12 cellular contexts compared by ENCODE assay signal in genomic region chr10:3473271-3473670, GRCh38.
DNase-seq lines count a peak whose midpoint lies in the region; ATAC-seq and TF ChIP-seq lines count a peak whose summit lies in the region.
"Had no signal": no experiment of that assay in that cellular context is flagged by ENCODE, and none has a peak within 500 bp of the region (broad histone marks: within the 10 kb centered on the region; RNA-seq: fewer than 3 reads in every experiment).

No MANE protein-coding gene starts in this region.

- H3K56ac ChIP-seq in H9 (ENCODE audit: insufficient read length, low read depth, low read length), result no peak overlapping the region

- no peak overlapping the region for H2BK15ac ChIP-seq in H9 (ENCODE audit: low read depth, low read length)

- no peak overlapping the region for H3K23ac ChIP-seq in H9 (ENCODE audit: insufficient read length, low read depth, low read length)

- H3K18ac ChIP-seq in H9 (ENCODE audit: insufficient read length, low read depth, low read length), result no peak overlapping the region

- no peaks in the 10 kb centered on the region for H3K23me2 ChIP-seq in H9 (ENCODE audit: insufficient read length, low read depth, low read length, poor library complexity, severe bottlenecking)

- H4K8ac ChIP-seq in H9 (replicated peaks; ENCODE audit: insufficient read length, low read depth, low read length), result no peak overlapping the region

- no CpG with 5 or more reads among the region's 9 CpGs for WGBS in H9 (ENCODE audit: extremely low coverage, insufficient read length, low lambda C conversion rate)

- H2BK120ac ChIP-seq in H9 (ENCODE audit: low read depth, low read length, poor library complexity, severe bottlenecking), result no peak overlapping the region

- POLR2A ChIA-PET in CD8-positive, alpha-beta T cell (lab: Charles Lee), result interaction anchor here (0.9 kb wide), 1 partner anchor 312 kb away, joined by 3 read pairs; the partner anchor contains the start of gene KLF6

- no peak overlapping the region for H4K5ac ChIP-seq in H9 (ENCODE audit: insufficient read length, low read depth, low read length)

- intact Hi-C loops in CD8-positive, alpha-beta T cell (cut with DNase I, micrococcal nuclease), result no loop called here

- no peak overlapping the region for H3K9ac ChIP-seq in H9 (ENCODE audit: extremely low read depth, insufficient read length, low read length)

- H3K36me3 ChIP-seq in CD8-positive, alpha-beta T cell (ENCODE audit: insufficient read depth, low read length), result no peaks in the 10 kb centered on the region

- H3K4me1 ChIP-seq in CD8-positive, alpha-beta T cell (ENCODE audit: insufficient read depth, low read length), result peaks cover 10% of the 10 kb centered on the region
- no peaks in the 10 kb centered on the region; the same call in 1 of the 2 replicates for H3K4me1 ChIP-seq in H9 (ENCODE audit: insufficient read depth, low read length)

- H2AFZ ChIP-seq in H9 (ENCODE audit: low read length), result no peak overlapping the region

- no peaks in the 10 kb centered on the region for H3K79me1 ChIP-seq in H9 (ENCODE audit: insufficient read depth, low read depth, low read length, poor library complexity, severe bottlenecking)

- H3K14ac ChIP-seq in H9 (ENCODE audit: insufficient read depth, low read length), result no peak overlapping the region

- no peak overlapping the region for H3K4me2 ChIP-seq in H9 (ENCODE audit: insufficient read depth, insufficient read length, low read length)

- no peaks in the 10 kb centered on the region for H3K9me3 ChIP-seq in CD8-positive, alpha-beta T cell (ENCODE audit: low read length)
- no peaks in the 10 kb centered on the region for H3K9me3 ChIP-seq in H9 (ENCODE audit: control insufficient read depth, low read depth, low read length)

- no peaks in the 10 kb centered on the region for H4K20me1 ChIP-seq in H9 (ENCODE audit: control insufficient read depth, insufficient read depth, insufficient read length)

- H2BK20ac ChIP-seq in H9 (ENCODE audit: low read depth, low read length, poor library complexity, severe bottlenecking), result no peak overlapping the region

- ATAC-seq in CD8-positive, alpha-beta T cell, result peak; percentile 40
- no peak for ATAC-seq in HG03571 (IDR thresholded peaks at IDR 0.05; ENCODE audit: unreplicated experiment)

- CTCF ChIA-PET in CD8-positive, alpha-beta T cell (lab: Charles Lee), result no interaction called here

- no peak overlapping the region for H2BK12ac ChIP-seq in H9 (ENCODE audit: insufficient read length, low read depth, low read length)

- no peaks in the 10 kb centered on the region for H3K27me3 ChIP-seq in CD8-positive, alpha-beta T cell (ENCODE audit: insufficient read depth, low read length)
- no peaks in the 10 kb centered on the region for H3K27me3 ChIP-seq in H9 (ENCODE audit: insufficient read depth, low read length)

- no peak overlapping the region for H3T11ph ChIP-seq in H9 (ENCODE audit: low read length)

- no peaks in the 10 kb centered on the region for H3K9me3 Mint-ChIP-seq in CD8-positive, alpha-beta T cell
- peaks cover 0 to 2% of the 10 kb centered on the region in 2 experiments; a peak in 1 of 5 replicates for H3K9me3 Mint-ChIP-seq in H9
- H3K9me3 Mint-ChIP-seq: neural crest cell had no signal

- H3K4me1 Mint-ChIP-seq in CD8-positive, alpha-beta T cell (ENCODE audit: low read depth), result peaks cover 20% of the 10 kb centered on the region
- peaks cover 19 to 54% of the 10 kb centered on the region in 2 experiments for H3K4me1 Mint-ChIP-seq in H9

- no peak overlapping the region for H4K91ac ChIP-seq in H9 (ENCODE audit: insufficient read length, low read depth, low read length)

- no peak overlapping the region for H2AK5ac ChIP-seq in H9 (ENCODE audit: insufficient read length, low read length)

- no peak for TF ChIP-seq CTCF in CD8-positive, alpha-beta T cell (IDR thresholded peaks at IDR 0.05)
- TF ChIP-seq CTCF in VCaP (conservative IDR thresholded peaks at IDR 0.05) (no peak), H9 (conservative IDR thresholded peaks at IDR 0.05) (no peak)

- peak overlapping the region; percentile 80 for H3K4me3 Mint-ChIP-seq in CD8-positive, alpha-beta T cell
- no peak overlapping the region for H3K4me3 Mint-ChIP-seq in H9
- H3K4me3 Mint-ChIP-seq: neural crest cell had no signal

- H3K36me3 Mint-ChIP-seq in CD8-positive, alpha-beta T cell, result no peaks in the 10 kb centered on the region
- H3K36me3 Mint-ChIP-seq in H9 (ENCODE audit: insufficient read depth in 1 of 3, low read depth in 3 of 3), result no peaks in the 10 kb centered on the region
- H3K36me3 Mint-ChIP-seq: brain had no signal

- no peak overlapping the region for H3K4me3 ChIP-seq in CD8-positive, alpha-beta T cell (ENCODE audit: low read depth, low read length)
- H3K4me3 ChIP-seq in skin epidermis, result no peak overlapping the region

- H3K27me3 Mint-ChIP-seq in CD8-positive, alpha-beta T cell (ENCODE audit: low read depth), result peaks cover 10% of the 10 kb centered on the region
- H3K27me3 Mint-ChIP-seq in H9 (ENCODE audit: low read depth), result no peaks in the 10 kb centered on the region

- no peak overlapping the region for H3K27ac ChIP-seq in CD8-positive, alpha-beta T cell (ENCODE audit: low read depth, low read length)
- H3K27ac ChIP-seq in VCaP, result peak overlapping the region; percentile 86
- peak overlapping the region in 20 of 21 experiments; percentile 60 to 97 (median 90) for H3K27ac ChIP-seq in skin epidermis
- no peak overlapping the region for H3K27ac ChIP-seq in H9 (ENCODE audit: insufficient read length, low read depth, low read length)

- H3K27ac Mint-ChIP-seq in CD8-positive, alpha-beta T cell, result no peak overlapping the region
- no peak overlapping the region for H3K27ac Mint-ChIP-seq in H9

- H3K79me2 ChIP-seq in H9 (ENCODE audit: insufficient read depth, low read length), result no peaks in the 10 kb centered on the region

- DNase-seq in CD8-positive, alpha-beta T cell, result no peak
- DNase-seq in kidney tubule cell (ENCODE audit: low spot score) (peak; percentile 91), H9 (no peak), NCI-H2107 (lab: John Stamatoyannopoulos, UW) (no peak), DMS53 (lab: John Stamatoyannopoulos, UW) (no peak)
- DNase-seq: NCI-H226; stimulated activated CD4-positive, alpha-beta T cell treated with anti-CD3 and anti-CD28 coated beads, Interleukin-15, amount 100 ng/mL, for 24 hours had no signal

- no peak overlapping the region for H2BK5ac ChIP-seq in H9 (ENCODE audit: insufficient read length, low read length)

- no peak overlapping the region for H3K4ac ChIP-seq in H9 (ENCODE audit: low read depth, low read length)

Comparison
In these comparisons a context has a peak if more than half of its experiments do, and no peak if none do; other contexts are left out.
1. H3K27ac ChIP-seq: peak in VCaP (single experiment) and skin epidermis (20 of 21); none in CD8-positive, alpha-beta T cell (single experiment) and H9 (single experiment).